ENCODE assay signal across 11 cellular contexts in genomic region chr2:215870088-215870490, GRCh38.
DNase-seq lines count a peak whose midpoint lies in the region; ATAC-seq, FAIRE-seq and TF ChIP-seq lines count a peak whose summit lies in the region.
"Had no signal": no experiment of that assay in that cellular context is flagged by ENCODE, and none has a peak within 500 bp of the region (broad histone marks: within the 10 kb centered on the region; RNA-seq: fewer than 3 reads in every experiment).

No MANE protein-coding gene starts in this region.

- H3K27ac ChIP-seq in rectal smooth muscle tissue (ENCODE audit: low read depth, low read length) (peak overlapping the region; percentile 30), Peyer's patch (no peak overlapping the region)

- H3K4me1 ChIP-seq in rectal smooth muscle tissue (ENCODE audit: control insufficient read depth, insufficient read depth, low read length), result peaks cover 21% of the 10 kb centered on the region
- no peaks in the 10 kb centered on the region for H3K4me1 ChIP-seq in Peyer's patch

- DNase-seq in GM04504 (ENCODE audit: low read depth), result peak; percentile 63
- peak; percentile 57 for DNase-seq in RPMI7951 (ENCODE audit: low read depth)
- peak; percentile 89 for DNase-seq in fibroblast of peridontal ligament (ENCODE audit: extremely low read depth)
- DNase-seq in Peyer's patch, result no peak
- DNase-seq in occipital lobe (lab: John Stamatoyannopoulos, UW), result no peak
- no peak for DNase-seq in D721Med (ENCODE audit: insufficient read length, low spot score)
- DNase-seq: activated T-cell treated with anti-CD3 and anti-CD28 coated beads, Interleukin-2, amount 50 U/mL, for 1 hour; stimulated activated CD4-positive, alpha-beta T cell treated with anti-CD3 and anti-CD28 coated beads, Interleukin-15, amount 100 ng/mL, for 24 hours; stimulated activated naive B cell treated with anti-CD40 and anti-IgM and Interleukin-4, amounts not matched to agents 10 μg/mL and 1 μg/mL and 100 μg/mL, for 72 hours had no signal

- H3K9ac ChIP-seq in rectal smooth muscle tissue (ENCODE audit: low read length), result no peak overlapping the region

- ATAC-seq in HG03159 (IDR thresholded peaks at IDR 0.05; ENCODE audit: unreplicated experiment), result no peak
- ATAC-seq: stimulated activated naive B cell treated with anti-CD40 and anti-IgM and Interleukin-4, amounts not matched to agents 10 μg/mL and 1 μg/mL and 100 μg/mL, for 72 hours had no signal

- H3K4me3 ChIP-seq in rectal smooth muscle tissue (ENCODE audit: low read length) (no peak overlapping the region), Peyer's patch (no peak overlapping the region)

- H3K27me3 ChIP-seq in rectal smooth muscle tissue (ENCODE audit: control insufficient read depth, insufficient read depth, low read length) (no peaks in the 10 kb centered on the region), Peyer's patch (no peaks in the 10 kb centered on the region)

- FAIRE-seq in D721Med (lab: Jason Lieb, UNC), result no peak

- no peak for TF ChIP-seq POLR2A in Peyer's patch (IDR thresholded peaks at IDR 0.05)

- TF ChIP-seq CTCF in Peyer's patch (IDR thresholded peaks at IDR 0.05) (no peak), D721Med (IDR thresholded peaks at IDR 0.05; ENCODE audit: insufficient read depth, missing control alignments) (no peak)

- H3K36me3 ChIP-seq in rectal smooth muscle tissue (ENCODE audit: control insufficient read depth, insufficient read depth, low read length), result no peaks in the 10 kb centered on the region
- H3K36me3 ChIP-seq in Peyer's patch, result no peaks in the 10 kb centered on the region

- H3K9me3 ChIP-seq in Peyer's patch, result no peaks in the 10 kb centered on the region

Comparison
In these comparisons a context has a peak if more than half of its experiments do, and no peak if none do; other contexts are left out.
1. DNase-seq: peak in GM04504 (single experiment), RPMI7951 (single experiment) and fibroblast of peridontal ligament (single experiment); none in Peyer's patch (0 of 3), occipital lobe (single experiment) and D721Med (single experiment).